10 cellular contexts compared by ENCODE assay signal in genomic region chr7:6012355-6013104, GRCh38. TPM values are rescaled to one million over a fixed set of nuclear protein-coding genes. Genes with fewer than 3 reads are reported as not detected.
A peak's percentile ranks its signal among the peaks of the same experiment; 100 is the strongest.
DNase-seq lines count a peak whose midpoint lies in the region; ATAC-seq and TF ChIP-seq lines count a peak whose summit lies in the region.
"Had no signal": no experiment of that assay in that cellular context is flagged by ENCODE, and none has a peak within 500 bp of the region (broad histone marks: within the 10 kb centered on the region; RNA-seq: fewer than 3 reads in every experiment).

No MANE protein-coding gene starts in this region.

- H3K27me3 Mint-ChIP-seq in activated naive CD8-positive, alpha-beta T cell: no peaks in the 10 kb centered on the region
- no peaks in the 10 kb centered on the region for H3K27me3 Mint-ChIP-seq in activated naive CD8-positive, alpha-beta T cell treated with anti-CD3 and anti-CD28 coated beads for 36 hours
- H3K27me3 Mint-ChIP-seq: B cell had no signal

- no peaks in the 10 kb centered on the region for H3K36me3 ChIP-seq in hepatocyte (replicated peaks; ENCODE audit: insufficient read depth, low read depth)
- peaks cover 4 to 6% of the 10 kb centered on the region in 2 donors for H3K36me3 ChIP-seq in thyroid gland

- peak in 1 of 2 donors; percentile 12 for TF ChIP-seq POLR2A in thyroid gland (IDR thresholded peaks at IDR 0.05)

- peaks cover 4% of the 10 kb centered on the region for H3K36me3 Mint-ChIP-seq in activated naive CD8-positive, alpha-beta T cell
- H3K36me3 Mint-ChIP-seq in activated naive CD8-positive, alpha-beta T cell treated with anti-CD3 and anti-CD28 coated beads for 36 hours: peaks cover 25% of the 10 kb centered on the region

- TF ChIP-seq CTCF in hepatocyte (IDR thresholded peaks at IDR 0.05; ENCODE audit: poor library complexity): no peak
- TF ChIP-seq CTCF in thyroid gland (IDR thresholded peaks at IDR 0.05): no peak

- H3K27ac ChIP-seq in hepatocyte (peak overlapping the region; percentile 92), thyroid gland (peak overlapping the region; percentile 88 to 96 (median 93))
- H3K27ac ChIP-seq: esophagus muscularis mucosa had no signal

- peaks cover 31% of the 10 kb centered on the region for H3K4me1 Mint-ChIP-seq in activated naive CD8-positive, alpha-beta T cell (ENCODE audit: low read depth)
- peaks cover 42% of the 10 kb centered on the region for H3K4me1 Mint-ChIP-seq in activated naive CD8-positive, alpha-beta T cell treated with anti-CD3 and anti-CD28 coated beads for 36 hours

- DNase-seq in activated naive CD8-positive, alpha-beta T cell treated with anti-CD3 and anti-CD28 coated beads for 36 hours: no peak
- DNase-seq in hepatocyte (ENCODE audit: low spot score) (peak; percentile 55), thyroid gland (peak; percentile 71 to 76), epidermal melanocyte (ENCODE audit: insufficient read length, low spot score) (no peak)
- DNase-seq: activated effector memory CD4-positive, alpha-beta T cell treated with anti-CD3 and anti-CD28 coated beads, Interleukin-2, amount 50 U/mL, for 16 hours had no signal

- H4K20me1 ChIP-seq in hepatocyte (ENCODE audit: insufficient read depth, poor library complexity, severe bottlenecking): no peaks in the 10 kb centered on the region

- no peaks in the 10 kb centered on the region for H3K27me3 ChIP-seq in hepatocyte
- H3K27me3 ChIP-seq in thyroid gland: no peaks in the 10 kb centered on the region
- H3K27me3 ChIP-seq: esophagus muscularis mucosa had no signal

- peak overlapping the region; percentile 41 for H3K27ac Mint-ChIP-seq in activated naive CD8-positive, alpha-beta T cell
- no peak overlapping the region for H3K27ac Mint-ChIP-seq in activated naive CD8-positive, alpha-beta T cell treated with anti-CD3 and anti-CD28 coated beads for 36 hours
- H3K27ac Mint-ChIP-seq: B cell had no signal

- H3K4me1 ChIP-seq in hepatocyte (ENCODE audit: insufficient read depth) (peaks cover 27% of the 10 kb centered on the region), thyroid gland (peaks cover 71 to 73% of the 10 kb centered on the region in 2 donors)

- H2AFZ ChIP-seq in hepatocyte: no peak overlapping the region

- H3K4me3 ChIP-seq in hepatocyte (no peak overlapping the region), thyroid gland (replicated peaks in 1 of 3) (no peak overlapping the region)
- H3K4me3 ChIP-seq: esophagus muscularis mucosa had no signal

- no peaks in the 10 kb centered on the region for H3K9me3 Mint-ChIP-seq in activated naive CD8-positive, alpha-beta T cell (ENCODE audit: low read depth)
- no peaks in the 10 kb centered on the region for H3K9me3 Mint-ChIP-seq in activated naive CD8-positive, alpha-beta T cell treated with anti-CD3 and anti-CD28 coated beads for 36 hours

- H3K4me2 ChIP-seq in hepatocyte: peak overlapping the region; percentile 50

- intact Hi-C loops in thyroid gland (cut with DNase I): no loop called here

- ATAC-seq in GM18873 (IDR thresholded peaks at IDR 0.05; ENCODE audit: low FRiP score, unreplicated experiment): no peak

- 66% methylated on average over 14 of the region's 14 CpGs for WGBS in hepatocyte (ENCODE audit: low lambda C conversion rate, missing lambda C conversion rate)
- 52 to 54% methylated on average over 14 of the region's 14 CpGs for WGBS in thyroid gland, 2 donors

- H3K79me2 ChIP-seq in hepatocyte: peaks cover 45% of the 10 kb centered on the region

- no peaks in the 10 kb centered on the region for H3K9me2 ChIP-seq in hepatocyte (replicated peaks; ENCODE audit: insufficient read depth)

- H3K4me3 Mint-ChIP-seq in activated naive CD8-positive, alpha-beta T cell: peak overlapping the region; percentile 17
- no peak overlapping the region for H3K4me3 Mint-ChIP-seq in activated naive CD8-positive, alpha-beta T cell treated with anti-CD3 and anti-CD28 coated beads for 36 hours
- H3K4me3 Mint-ChIP-seq: B cell had no signal

- H3K9me3 ChIP-seq in hepatocyte (ENCODE audit: low read depth): no peaks in the 10 kb centered on the region
- H3K9me3 ChIP-seq in thyroid gland: no peaks in the 10 kb centered on the region
- H3K9me3 ChIP-seq: esophagus muscularis mucosa had no signal

RNA-seq across cellular contexts. Expression of gene AIMP2, which starts 3.5 kb away (rescaled TPM):
- total RNA-seq in activated naive CD8-positive, alpha-beta T cell treated with anti-CD3 and anti-CD28 coated beads for 36 hours: 10 to 100 TPM; 83.4 to 84.4 TPM
- total RNA-seq in hepatocyte: 55.1 and 55.4 TPM in 2 replicates
- 52.7 and 57.9 TPM in 2 replicates for polyA plus RNA-seq in hepatocyte
- total RNA-seq in thyroid gland: 10 to 100 TPM; 39.9 to 72.3 (median 53.4) TPM

RNA-seq across cellular contexts. Expression of gene PMS2, which starts 3.7 kb away (rescaled TPM):
- total RNA-seq in activated naive CD8-positive, alpha-beta T cell treated with anti-CD3 and anti-CD28 coated beads for 36 hours: 10 to 100 TPM; 25.8 to 27.3 TPM
- total RNA-seq in hepatocyte: 13.9 and 15.9 TPM in 2 replicates
- polyA plus RNA-seq in hepatocyte: 5.8 and 6.2 TPM in 2 replicates
- 10 to 100 TPM; 15.9 to 28.1 (median 18.9) TPM for total RNA-seq in thyroid gland

RNA-seq across cellular contexts. Expression of gene ANKRD61, which starts 18.6 kb away (rescaled TPM):
- under 1 TPM in 1 of 2 experiments, not detected in 1; 0.16 TPM for total RNA-seq in activated naive CD8-positive, alpha-beta T cell treated with anti-CD3 and anti-CD28 coated beads for 36 hours
- total RNA-seq in hepatocyte: not detected in 2 replicates
- polyA plus RNA-seq in hepatocyte: 0.33 and 0.81 TPM in 2 replicates
- total RNA-seq in thyroid gland: not detected
- total RNA-seq: B cell, esophagus muscularis mucosa, mononuclear cell had no signal

RNA-seq across cellular contexts. Expression of gene RSPH10B, which starts 42.0 kb away (rescaled TPM):
- total RNA-seq in activated naive CD8-positive, alpha-beta T cell treated with anti-CD3 and anti-CD28 coated beads for 36 hours: not detected
- not detected in 2 replicates for total RNA-seq in hepatocyte
- not detected in 2 replicates for polyA plus RNA-seq in hepatocyte
- total RNA-seq in thyroid gland: 1 to 10 TPM in 1 of 4 donors, under 1 TPM in 1, not detected in 2; 0.81 to 1.3 TPM
- total RNA-seq: esophagus muscularis mucosa had no signal

RNA-seq across cellular contexts. Expression of gene EIF2AK1, which starts 46.4 kb away (rescaled TPM):
- total RNA-seq in activated naive CD8-positive, alpha-beta T cell treated with anti-CD3 and anti-CD28 coated beads for 36 hours: 100 to 1,000 TPM; 107 to 116 TPM
- total RNA-seq in hepatocyte (148 and 180 TPM in 2 replicates), thyroid gland (100 to 1,000 TPM in 3 of 4 donors, 10 to 100 TPM in 1; 55.9 to 307 (median 199) TPM)
- 87.3 and 104 TPM in 2 replicates for polyA plus RNA-seq in hepatocyte

Comparison
In these comparisons a context has a peak if more than half of its experiments do, and no peak if none do; other contexts are left out.
1. DNase-seq: peak in hepatocyte (single experiment) and thyroid gland (2 of 2); none in activated naive CD8-positive, alpha-beta T cell treated with anti-CD3 and anti-CD28 coated beads for 36 hours (single experiment) and epidermal melanocyte (single experiment).